Comparison of ENCODE assay signal across 9 cellular contexts in genomic region chr7:27098493-27099223, GRCh38. TPM values are rescaled to one million over a fixed set of nuclear protein-coding genes. Genes with fewer than 3 reads are reported as not detected.
DNase-seq lines count a peak whose midpoint lies in the region; ATAC-seq, FAIRE-seq and TF ChIP-seq lines count a peak whose summit lies in the region.
"Had no signal": no experiment of that assay in that cellular context is flagged by ENCODE, and none has a peak within 500 bp of the region (broad histone marks: within the 10 kb centered on the region; RNA-seq: fewer than 3 reads in every experiment).

No MANE protein-coding gene starts in this region.

- peaks cover 53% of the 10 kb centered on the region for H3K27me3 Mint-ChIP-seq in CD8-positive, alpha-beta T cell (ENCODE audit: low read depth)

- H3K4me2 ChIP-seq in PC-9 (no peak overlapping the region), fibroblast of lung (ENCODE audit: extremely low read depth, insufficient read depth, low read length) (peak overlapping the region; percentile 97)

- POLR2A ChIA-PET in CD8-positive, alpha-beta T cell (lab: Charles Lee) = no interaction called here
- POLR2A ChIA-PET in PC-9 (lab: Charles Lee; ENCODE audit: unreplicated experiment) = interaction anchor here (0.6 kb wide), 4 partner anchors 9 to 74 kb away, joined by 3 to 4 read pairs (median 4); no protein-coding TSS in a partner anchor

- intact Hi-C loops in CD8-positive, alpha-beta T cell (cut with DNase I, micrococcal nuclease) = loop anchor here (5.0 to 10.0 kb wide), 6 partner anchors 54 to 896 kb away; partner anchors contain the start of genes SKAP2 (in 2 of the 2), TAX1BP1 (in 2 of the 2), CBX3 (in 1 of the 2) and HNRNPA2B1 (in 1 of the 2)
- intact Hi-C loops in PC-9 (cut with micrococcal nuclease; ENCODE audit: unreplicated experiment) = no loop called here
- intact Hi-C loops in pancreas (cut with DNase I) = no loop called here

- no peaks in the 10 kb centered on the region for H4K20me1 ChIP-seq in PC-9 (ENCODE audit: insufficient read depth)
- no peaks in the 10 kb centered on the region for H4K20me1 ChIP-seq in fibroblast of lung (ENCODE audit: control insufficient read depth, extremely low read depth, insufficient read depth, low read length)

- BruUV-seq in PC-9 (replicated peaks; lab: Mats Ljungman, UMichigan) = no TSS peak

- no peak overlapping the region for H3K4me3 ChIP-seq in CD8-positive, alpha-beta T cell (ENCODE audit: low read depth, low read length)
- no peak overlapping the region for H3K4me3 ChIP-seq in PC-9
- H3K4me3 ChIP-seq in fibroblast of lung (replicated peaks in 1 of 4; ENCODE audit: control extremely low read depth in 1 of 4, insufficient read depth in 1 of 4, low read depth in 3 of 4, low read length in 4 of 4) = peak overlapping the region; percentile 70 to 93 (median 84)
- peak overlapping the region in 2 of 4 donors; percentile 9 to 26 for H3K4me3 ChIP-seq in pancreas

- H3K79me2 ChIP-seq in PC-9 (ENCODE audit: low read depth) (no peaks in the 10 kb centered on the region), fibroblast of lung (ENCODE audit: control insufficient read depth, insufficient read depth, low read length) (peaks cover 69% of the 10 kb centered on the region)

- peak overlapping the region; percentile 22 for H3K4me3 Mint-ChIP-seq in CD8-positive, alpha-beta T cell

- no peak overlapping the region for H3K27ac ChIP-seq in CD8-positive, alpha-beta T cell (ENCODE audit: low read depth, low read length)
- H3K27ac ChIP-seq in PC-9 (peak overlapping the region; percentile 84; the same call in 1 of the 2 replicates), fibroblast of lung (ENCODE audit: insufficient read depth, low read length) (peak overlapping the region; percentile 95), pancreas (peak overlapping the region in 2 of 4 donors; percentile 16 to 47)

- H3K9me2 ChIP-seq in PC-9 (ENCODE audit: insufficient read depth) = no peaks in the 10 kb centered on the region

- H3K9me3 Mint-ChIP-seq in CD8-positive, alpha-beta T cell = no peaks in the 10 kb centered on the region

- ATAC-seq in CD8-positive, alpha-beta T cell = no peak
- peak in 1 of 4 donors; percentile 20 for ATAC-seq in pancreas

- H3F3A ChIP-seq in PC-9 (ENCODE audit: insufficient read depth, low read depth) = peaks cover 23% of the 10 kb centered on the region

- 8 to 12% methylated on average over 40 of the region's 40 CpGs for WGBS in pancreas, 2 donors

- CTCF ChIA-PET in CD8-positive, alpha-beta T cell (lab: Charles Lee) = no interaction called here
- CTCF ChIA-PET in PC-9 (lab: Charles Lee) = no interaction called here

- peak; percentile 86 for FAIRE-seq in pancreas (lab: Jason Lieb, UNC)

- peaks cover 45% of the 10 kb centered on the region for H3K4me1 Mint-ChIP-seq in CD8-positive, alpha-beta T cell (ENCODE audit: low read depth)

- H2AFZ ChIP-seq in PC-9 = no peak overlapping the region
- no peak overlapping the region for H2AFZ ChIP-seq in fibroblast of lung (ENCODE audit: low read length)

- H3K36me3 ChIP-seq in CD8-positive, alpha-beta T cell (ENCODE audit: insufficient read depth, low read length) = no peaks in the 10 kb centered on the region
- H3K36me3 ChIP-seq in PC-9 (ENCODE audit: low read depth) (peaks cover 6% of the 10 kb centered on the region; the same call in 1 of the 2 replicates), fibroblast of lung (ENCODE audit: control insufficient read depth, insufficient read depth, low read length) (no peaks in the 10 kb centered on the region), pancreas (no peaks in the 10 kb centered on the region)

- H3K27me3 ChIP-seq in CD8-positive, alpha-beta T cell (ENCODE audit: insufficient read depth, low read length) = peaks cover 30% of the 10 kb centered on the region
- H3K27me3 ChIP-seq in PC-9 (ENCODE audit: insufficient read depth, low read depth) = no peaks in the 10 kb centered on the region
- no peaks in the 10 kb centered on the region for H3K27me3 ChIP-seq in fibroblast of lung (ENCODE audit: control insufficient read depth, insufficient read depth, low read length)
- peaks cover 0 to 66% (median 20%) of the 10 kb centered on the region in 4 donors for H3K27me3 ChIP-seq in pancreas

- peaks cover 20% of the 10 kb centered on the region for H3K36me3 Mint-ChIP-seq in CD8-positive, alpha-beta T cell

- peaks cover 31% of the 10 kb centered on the region for H3K4me1 ChIP-seq in CD8-positive, alpha-beta T cell (ENCODE audit: insufficient read depth, low read length)
- H3K4me1 ChIP-seq in PC-9 (replicated peaks; ENCODE audit: insufficient read depth) (peaks cover 17% of the 10 kb centered on the region), fibroblast of lung (ENCODE audit: control insufficient read depth, extremely low read depth, insufficient read depth, low read length) (peaks cover 10% of the 10 kb centered on the region), pancreas (peaks cover 0 to 8% (median 4%) of the 10 kb centered on the region in 3 donors)

- TF ChIP-seq CTCF in CD8-positive, alpha-beta T cell (IDR thresholded peaks at IDR 0.05) = no peak
- no peak for TF ChIP-seq CTCF in PC-9 (conservative IDR thresholded peaks at IDR 0.05)
- TF ChIP-seq CTCF in fibroblast of lung (conservative IDR thresholded peaks at IDR 0.05 in 1 of 2, IDR thresholded peaks at IDR 0.05 in 1 of 2; ENCODE audit: low read depth in 1 of 2, low read length in 2 of 2) = peak in 1 of 2 donors; percentile 19
- no peak for TF ChIP-seq CTCF in pancreas (IDR thresholded peaks at IDR 0.05)

- H3K27ac Mint-ChIP-seq in CD8-positive, alpha-beta T cell = no peak overlapping the region

- DNase-seq in CD8-positive, alpha-beta T cell = no peak
- DNase-seq in PC-9 = no peak
- DNase-seq in fibroblast of lung (ENCODE audit: low read depth in 2 of 2) = peak; percentile 69 to 93
- peak in 2 of 6 donors; percentile 15 to 48 for DNase-seq in pancreas
- DNase-seq in inferior parietal cortex (ENCODE audit: extremely low spot score) = no peak
- no peak for DNase-seq in activated CD8-positive, alpha-beta memory T cell treated with anti-CD3 and anti-CD28 coated beads for 24 hours
- no peak for DNase-seq in activated CD4-positive, alpha-beta T cell treated with anti-CD3 and anti-CD28 coated beads for 1 hour
- no peak for DNase-seq in activated CD4-positive, CD25-positive, alpha-beta regulatory T cell treated with anti-CD3 and anti-CD28 coated beads, Interleukin-2, amount 50 U/mL, for 72 hours
- DNase-seq: midbrain had no signal

- no peaks in the 10 kb centered on the region for H3K9me3 ChIP-seq in CD8-positive, alpha-beta T cell (ENCODE audit: low read length)
- H3K9me3 ChIP-seq in PC-9 (ENCODE audit: insufficient read depth, low read depth) = no peaks in the 10 kb centered on the region
- no peaks in the 10 kb centered on the region for H3K9me3 ChIP-seq in fibroblast of lung (ENCODE audit: control insufficient read depth, insufficient read depth, low read depth, low read length)
- no peaks in the 10 kb centered on the region for H3K9me3 ChIP-seq in pancreas

- peak overlapping the region; percentile 77 for H3K9ac ChIP-seq in fibroblast of lung (ENCODE audit: insufficient read depth, low read length)

RNA-seq across cellular contexts. Expression of gene HOXA1, which starts 2.9 kb away (rescaled TPM):
- under 1 TPM; 0.79 to 0.83 TPM for total RNA-seq in CD8-positive, alpha-beta T cell
- total RNA-seq in PC-9 (2021) (2.0 and 2.2 TPM in 2 replicates), fibroblast of lung (0.50 and 0.51 TPM in 2 replicates), pancreas (under 1 TPM in 2 of 6 donors, not detected in 4; 0.12 to 0.16 TPM)
- polyA plus RNA-seq in fibroblast of lung (0.58 and 0.83 TPM in 2 replicates), pancreas (under 1 TPM in 1 of 2 donors, not detected in 1; 0.05 TPM)
- 0.66 and 0.67 TPM in 2 replicates for polyA plus RNA-seq in fibroblast of lung (2012)
- 1.1 TPM in 1 of 2 replicates, not detected in the other for polyA minus RNA-seq in fibroblast of lung (ENCODE audit: low replicate concordance)

RNA-seq across cellular contexts. Expression of gene HOXA2, which starts 3.8 kb away (rescaled TPM):
- total RNA-seq in CD8-positive, alpha-beta T cell = not detected
- 6.1 and 6.5 TPM in 2 replicates for total RNA-seq in PC-9 (2021)
- 1.0 and 1.3 TPM in 2 replicates for total RNA-seq in fibroblast of lung
- 2.3 and 2.6 TPM in 2 replicates for polyA plus RNA-seq in fibroblast of lung
- 1.4 and 2.2 TPM in 2 replicates for polyA plus RNA-seq in fibroblast of lung (2012)
- 2.1 and 2.3 TPM in 2 replicates for polyA minus RNA-seq in fibroblast of lung (ENCODE audit: low replicate concordance)
- total RNA-seq in pancreas = under 1 TPM in 5 of 6 donors, not detected in 1; 0.09 to 0.53 (median 0.12) TPM
- polyA plus RNA-seq in pancreas = under 1 TPM; 0.27 to 0.28 TPM

RNA-seq across cellular contexts. Expression of gene HOXA4, which starts 31.9 kb away (rescaled TPM):
- total RNA-seq in CD8-positive, alpha-beta T cell = under 1 TPM in 1 of 2 experiments, not detected in 1; 0.36 TPM
- total RNA-seq in PC-9 (2021) (not detected in 2 replicates), fibroblast of lung (0.33 and 0.51 TPM in 2 replicates), pancreas (under 1 TPM; 0.19 to 0.98 (median 0.25) TPM)
- polyA plus RNA-seq in fibroblast of lung (2.4 and 3.6 TPM in 2 replicates), pancreas (1 to 10 TPM; 1.9 to 2.4 TPM)
- polyA plus RNA-seq in fibroblast of lung (2012) = 2.6 and 3.3 TPM in 2 replicates
- polyA minus RNA-seq in fibroblast of lung (ENCODE audit: low replicate concordance) = 1.6 and 3.6 TPM in 2 replicates

RNA-seq across cellular contexts. Expression of gene HOXA5, which starts 44.8 kb away (rescaled TPM):
- under 1 TPM; 0.28 to 0.81 TPM for total RNA-seq in CD8-positive, alpha-beta T cell
- 0.63 and 1.0 TPM in 2 replicates for total RNA-seq in PC-9 (2021)
- 18.3 and 22.1 TPM in 2 replicates for total RNA-seq in fibroblast of lung
- 16.6 and 35.6 TPM in 2 replicates for polyA plus RNA-seq in fibroblast of lung
- 17.5 and 31.8 TPM in 2 replicates for polyA plus RNA-seq in fibroblast of lung (2012)
- polyA minus RNA-seq in fibroblast of lung (ENCODE audit: low replicate concordance) = 3.1 and 3.9 TPM in 2 replicates
- 1 to 10 TPM in 1 of 6 donors, under 1 TPM in 4, not detected in 1; 0.24 to 1.4 (median 0.76) TPM for total RNA-seq in pancreas
- polyA plus RNA-seq in pancreas = 1 to 10 TPM in 1 of 2 donors, under 1 TPM in 1; 0.95 to 1.2 TPM

RNA-seq across cellular contexts. Expression of gene HOXA6, which starts 48.9 kb away (rescaled TPM):
- not detected for total RNA-seq in CD8-positive, alpha-beta T cell
- 0.65 and 1.2 TPM in 2 replicates for total RNA-seq in PC-9 (2021)
- 3.6 and 4.4 TPM in 2 replicates for total RNA-seq in fibroblast of lung
- polyA plus RNA-seq in fibroblast of lung = 0.70 and 1.2 TPM in 2 replicates
- 1.6 and 3.8 TPM in 2 replicates for polyA plus RNA-seq in fibroblast of lung (2012)
- 0.30 and 1.6 TPM in 2 replicates for polyA minus RNA-seq in fibroblast of lung (ENCODE audit: low replicate concordance)
- total RNA-seq in pancreas = under 1 TPM in 1 of 6 donors, not detected in 5; 0.34 TPM
- polyA plus RNA-seq in pancreas = under 1 TPM in 1 of 2 donors, not detected in 1; 0.12 TPM

Comparison
In these comparisons a context has a peak if more than half of its experiments do, and no peak if none do; other contexts are left out.
1. DNase-seq: peak in fibroblast of lung (2 of 2); none in CD8-positive, alpha-beta T cell (0 of 7), PC-9 (0 of 2), inferior parietal cortex (single experiment), activated CD8-positive, alpha-beta memory T cell treated with anti-CD3 and anti-CD28 coated beads for 24 hours (single experiment), activated CD4-positive, alpha-beta T cell treated with anti-CD3 and anti-CD28 coated beads for 1 hour (single experiment) and activated CD4-positive, CD25-positive, alpha-beta regulatory T cell treated with anti-CD3 and anti-CD28 coated beads, Interleukin-2, amount 50 U/mL, for 72 hours (single experiment).
2. H3K4me3 ChIP-seq: peak in fibroblast of lung (4 of 4); none in CD8-positive, alpha-beta T cell (single experiment) and PC-9 (single experiment).
3. intact Hi-C loops: an anchor here in CD8-positive, alpha-beta T cell (5.0 to 10.0 kb wide); none called in PC-9 and pancreas.